In genomic region chr22:43637267-43637666, GRCh38 we compare ENCODE assay signal across 20 cellular contexts.
A peak's percentile ranks its signal among the peaks of the same experiment; 100 is the strongest.
DNase-seq lines count a peak whose midpoint lies in the region; ATAC-seq and TF ChIP-seq lines count a peak whose summit lies in the region.
"Had no signal": no experiment of that assay in that cellular context is flagged by ENCODE, and none has a peak within 500 bp of the region (broad histone marks: within the 10 kb centered on the region; RNA-seq: fewer than 3 reads in every experiment).

No MANE protein-coding gene starts in this region.

- no peak overlapping the region for H3K18ac ChIP-seq in IMR-90 (ENCODE audit: low read depth, low read length)
- H3K18ac ChIP-seq in neuronal stem cell (ENCODE audit: low read length): no peak overlapping the region

- H3K9ac ChIP-seq in IMR-90 (ENCODE audit: low read depth, low read length) (no peak overlapping the region), neuronal stem cell (ENCODE audit: low read depth, low read length, poor library complexity) (no peak overlapping the region)
- H3K9ac ChIP-seq: BLaER1 had no signal

- H2BK20ac ChIP-seq in IMR-90 (ENCODE audit: low read depth, low read length): no peak overlapping the region

- POLR2A ChIA-PET in IMR-90 (lab: Charles Lee; ENCODE audit: unreplicated experiment): no interaction called here

- H2BK5ac ChIP-seq in IMR-90 (ENCODE audit: low read depth, low read length, poor library complexity, severe bottlenecking) (no peak overlapping the region), neuronal stem cell (ENCODE audit: low read length) (no peak overlapping the region)

- no peaks in the 10 kb centered on the region for H4K20me1 ChIP-seq in IMR-90 (ENCODE audit: insufficient read depth, low read length)
- H4K20me1 ChIP-seq: BLaER1 had no signal

- no peaks in the 10 kb centered on the region for H3K4me1 Mint-ChIP-seq in stimulated activated effector memory CD8-positive, alpha-beta T cell treated with anti-CD3 and anti-CD28 coated beads, Interleukin-12 subunit alpha, Interleukin-12 subunit beta, amount 100 ng/mL, for 72 hours
- H3K4me1 Mint-ChIP-seq: CD14-positive monocyte; CD4-positive, alpha-beta memory T cell; CD4-positive, CD25-positive, alpha-beta regulatory T cell; CD8-positive, alpha-beta memory T cell had no signal

- no TSS peak for BruUV-seq in IMR-90 (replicated peaks; lab: Mats Ljungman, UMichigan)

- H3K9me3 Mint-ChIP-seq in stimulated activated effector memory CD8-positive, alpha-beta T cell treated with anti-CD3 and anti-CD28 coated beads, Interleukin-12 subunit alpha, Interleukin-12 subunit beta, amount 100 ng/mL, for 72 hours: peaks cover 8% of the 10 kb centered on the region

- in situ Hi-C loops in IMR-90 (cut with MboI; ENCODE audit: low sequenced_read_pairs): no loop called here

- H4K91ac ChIP-seq in IMR-90 (ENCODE audit: insufficient read depth, low read depth, low read length) (no peak overlapping the region), neuronal stem cell (ENCODE audit: low read depth, low read length, poor library complexity) (no peak overlapping the region)

- no peak overlapping the region for H4K5ac ChIP-seq in IMR-90 (ENCODE audit: low read depth, low read length)

- H4K8ac ChIP-seq in IMR-90 (ENCODE audit: low read depth in 2 of 2, low read length in 2 of 2): no peak overlapping the region
- H4K8ac ChIP-seq in neuronal stem cell (ENCODE audit: low read depth, low read length): peak overlapping the region; percentile 84

- no peak overlapping the region for H2AK5ac ChIP-seq in IMR-90 (ENCODE audit: low read depth, low read length)
- H2AK5ac ChIP-seq in neuronal stem cell (ENCODE audit: low read depth, low read length): no peak overlapping the region

- H3K4me3 Mint-ChIP-seq in stimulated activated effector memory CD8-positive, alpha-beta T cell treated with anti-CD3 and anti-CD28 coated beads, Interleukin-12 subunit alpha, Interleukin-12 subunit beta, amount 100 ng/mL, for 72 hours: no peak overlapping the region
- H3K4me3 Mint-ChIP-seq: CD14-positive monocyte; CD4-positive, CD25-positive, alpha-beta regulatory T cell; CD8-positive, alpha-beta memory T cell had no signal

- H3K4ac ChIP-seq in IMR-90 (ENCODE audit: low read depth, low read length) (no peak overlapping the region), neuronal stem cell (ENCODE audit: low read length) (no peak overlapping the region)

- H2BK120ac ChIP-seq in IMR-90 (ENCODE audit: low read depth, low read length) (no peak overlapping the region), neuronal stem cell (ENCODE audit: low read depth, low read length) (no peak overlapping the region)

- H3K14ac ChIP-seq in IMR-90 (replicated peaks; ENCODE audit: low read depth, low read length) (no peak overlapping the region), neuronal stem cell (ENCODE audit: low read length) (peak overlapping the region; percentile 14)

- H3K4me1 ChIP-seq in IMR-90 (ENCODE audit: control insufficient read depth, insufficient read depth, low read length): no peaks in the 10 kb centered on the region
- peaks cover 0 to 7% of the 10 kb centered on the region in 2 donors for H3K4me1 ChIP-seq in neuronal stem cell (ENCODE audit: control insufficient read depth in 2 of 2, insufficient read depth in 1 of 2, low read depth in 1 of 2, low read length in 2 of 2)
- H3K4me1 ChIP-seq: BE2C, Caco-2 had no signal

- no peak overlapping the region for H2BK15ac ChIP-seq in IMR-90 (ENCODE audit: low read depth, low read length)
- no peak overlapping the region for H2BK15ac ChIP-seq in neuronal stem cell (ENCODE audit: low read length)

- no peaks in the 10 kb centered on the region for H3K36me3 Mint-ChIP-seq in stimulated activated effector memory CD8-positive, alpha-beta T cell treated with anti-CD3 and anti-CD28 coated beads, Interleukin-12 subunit alpha, Interleukin-12 subunit beta, amount 100 ng/mL, for 72 hours
- H3K36me3 Mint-ChIP-seq: CD14-positive monocyte; CD8-positive, alpha-beta memory T cell had no signal

- peaks cover 2% of the 10 kb centered on the region; the same call in 1 of the 2 replicates for H3K9me3 ChIP-seq in IMR-90 (ENCODE audit: control insufficient read depth, insufficient read depth, low read length)
- peaks cover 4 to 7% of the 10 kb centered on the region in 2 donors for H3K9me3 ChIP-seq in neuronal stem cell (replicated peaks in 1 of 2; ENCODE audit: control insufficient read depth in 2 of 2, insufficient read depth in 1 of 2, low read depth in 1 of 2, low read length in 2 of 2)
- H3K9me3 ChIP-seq: BE2C had no signal

- H3K23ac ChIP-seq in IMR-90 (ENCODE audit: low read depth, low read length): no peak overlapping the region
- H3K23ac ChIP-seq in neuronal stem cell (ENCODE audit: low read depth, low read length, poor library complexity): no peak overlapping the region

- H3K27me3 ChIP-seq in IMR-90 (ENCODE audit: control insufficient read depth, insufficient read depth, low read length): no peaks in the 10 kb centered on the region
- peaks cover 0 to 2% (median 0%) of the 10 kb centered on the region in 3 experiments for H3K27me3 ChIP-seq in neuronal stem cell (ENCODE audit: control insufficient read depth in 3 of 3, insufficient read depth in 3 of 3, low read depth in 1 of 3, low read length in 3 of 3)
- H3K27me3 ChIP-seq: BLaER1 had no signal

- no peak overlapping the region for H3K27ac ChIP-seq in IMR-90 (ENCODE audit: insufficient read depth, low read length)
- no peak overlapping the region for H3K27ac ChIP-seq in neuronal stem cell (replicated peaks; ENCODE audit: low read length)
- H3K27ac ChIP-seq in substantia nigra (ENCODE audit: low read depth, low read length, poor library complexity, severe bottlenecking): no peak overlapping the region
- H3K27ac ChIP-seq: BLaER1 had no signal

- TF ChIP-seq RAD21 in IMR-90 (IDR thresholded peaks at IDR 0.05; ENCODE audit: low read length): no peak

- no peak overlapping the region for H2AFZ ChIP-seq in IMR-90 (replicated peaks; ENCODE audit: low read length, poor library complexity)
- H2AFZ ChIP-seq in neuronal stem cell (ENCODE audit: low read length): peak overlapping the region; percentile 65

- dilution Hi-C loops in IMR-90 (cut with HindIII; ENCODE audit: low sequenced_read_pairs, unreplicated experiment): no loop called here

- H3K4me2 ChIP-seq in IMR-90 (ENCODE audit: low read depth, low read length): no peak overlapping the region
- H3K4me2 ChIP-seq in neuronal stem cell (ENCODE audit: insufficient read depth, low read length, poor library complexity, severe bottlenecking): no peak overlapping the region
- H3K4me2 ChIP-seq: BLaER1 had no signal

- no peak overlapping the region for H3K56ac ChIP-seq in IMR-90 (ENCODE audit: extremely low read depth, insufficient read depth, low read length)

- H3K36me3 ChIP-seq in IMR-90 (ENCODE audit: control insufficient read depth, insufficient read depth, low read length): no peaks in the 10 kb centered on the region
- no peaks in the 10 kb centered on the region for H3K36me3 ChIP-seq in neuronal stem cell (replicated peaks in 1 of 2; ENCODE audit: control insufficient read depth in 2 of 2, insufficient read depth in 2 of 2, low read length in 2 of 2)
- H3K36me3 ChIP-seq: BE2C, BLaER1 had no signal

- intact Hi-C loops in IMR-90 (cut with micrococcal nuclease): no loop called here

- ATAC-seq in IMR-90 (ENCODE audit: low read depth): no peak
- ATAC-seq in stimulated activated effector memory CD8-positive, alpha-beta T cell treated with anti-CD3 and anti-CD28 coated beads, Interleukin-12 subunit alpha, Interleukin-12 subunit beta, amount 100 ng/mL, for 72 hours: peak; percentile 16
- ATAC-seq in GM21526 (IDR thresholded peaks at IDR 0.05; ENCODE audit: low FRiP score, unreplicated experiment): no peak

- H3K79me1 ChIP-seq in IMR-90 (ENCODE audit: low read depth in 1 of 2, low read length in 2 of 2) (no peaks in the 10 kb centered on the region), neuronal stem cell (ENCODE audit: low read depth, low read length) (no peaks in the 10 kb centered on the region)

- TF ChIP-seq CTCF in IMR-90 (conservative IDR thresholded peaks at IDR 0.05; ENCODE audit: low read depth, low read length): no peak

- peak overlapping the region; percentile 11 for H2AK9ac ChIP-seq in IMR-90 (replicated peaks; ENCODE audit: low read depth, low read length, poor library complexity)

- H3K27ac Mint-ChIP-seq in stimulated activated effector memory CD8-positive, alpha-beta T cell treated with anti-CD3 and anti-CD28 coated beads, Interleukin-12 subunit alpha, Interleukin-12 subunit beta, amount 100 ng/mL, for 72 hours: no peak overlapping the region
- H3K27ac Mint-ChIP-seq: CD14-positive monocyte; CD4-positive, alpha-beta memory T cell; CD4-positive, CD25-positive, alpha-beta regulatory T cell had no signal

- H3K9me1 ChIP-seq in IMR-90 (ENCODE audit: insufficient read depth, low read length): no peaks in the 10 kb centered on the region

- WGBS in IMR-90 (ENCODE audit: extremely low coverage in 2 of 2, insufficient read length in 1 of 2), 2 experiments: 40% methylated on average over 1 of the region's 10 CpGs; no CpG with 5 or more reads in 1 of the 2 experiments
- no CpG with 5 or more reads among the region's 10 CpGs for WGBS in neuronal stem cell (ENCODE audit: extremely low coverage in 2 of 2, insufficient read length in 2 of 2, insufficient replicate concordance in 1 of 2), 2 donors

- H3K4me3 ChIP-seq in IMR-90 (ENCODE audit: insufficient read depth, low read depth, low read length): no peak overlapping the region
- no peak overlapping the region for H3K4me3 ChIP-seq in neuronal stem cell (ENCODE audit: low read length in 2 of 2)
- H3K4me3 ChIP-seq: BLaER1 had no signal

- CTCF ChIA-PET in IMR-90 (lab: Yijun Ruan, JAX): no interaction called here

- no peak overlapping the region for H2BK12ac ChIP-seq in neuronal stem cell (ENCODE audit: low read length)

- DNase-seq in IMR-90: no peak
- DNase-seq in neuronal stem cell (ENCODE audit: low spot score): no peak
- DNase-seq in stimulated activated effector memory CD8-positive, alpha-beta T cell treated with anti-CD3 and anti-CD28 coated beads, Interleukin-12 subunit alpha, Interleukin-12 subunit beta, amount 100 ng/mL, for 72 hours (ENCODE audit: low spot score in 2 of 2): no peak
- DNase-seq in NCI-H345 (lab: John Stamatoyannopoulos, UW): no peak
- DNase-seq in substantia nigra (lab: John Stamatoyannopoulos, UW): no peak
- DNase-seq in activated CD4-positive, alpha-beta T cell treated with anti-CD3 and anti-CD28 coated beads for 4 hours: no peak
- DNase-seq: 8988T; ACHN; BE2C; C1 segment of cervical spinal cord; Caco-2; Calu3; CD4-positive, alpha-beta memory T cell; CD4-positive, CD25-positive, alpha-beta regulatory T cell; CD8-positive, alpha-beta memory T cell; DMS79 treated with DMSO at 0.1 percent for 48 hours; GF-D8 had no signal

- no peak for TF ChIP-seq POLR2A in IMR-90 (IDR thresholded peaks at IDR 0.05; ENCODE audit: low read depth, low read length)

TF ChIP-seq in IMR-90, 13 proteins besides CTCF, POLR2A, EP300 and RAD21 (continues in another document):
- no peak for TF ChIP-seq CEBPB (IDR thresholded peaks at IDR 0.05; ENCODE audit: low read depth, low read length)
- TF ChIP-seq RCOR1 (IDR thresholded peaks at IDR 0.05; ENCODE audit: insufficient replicate concordance, low read length): no peak
- no peak for TF ChIP-seq BHLHE40 (IDR thresholded peaks at IDR 0.05; ENCODE audit: low read depth, low read length)
- no peak for TF ChIP-seq MAFK (IDR thresholded peaks at IDR 0.05; ENCODE audit: low read depth, low read length)
